Comparison of ENCODE assay signal across 7 cellular contexts in genomic region chr4:128565565-128566186, GRCh38.
A peak's percentile ranks its signal among the peaks of the same experiment; 100 is the strongest.
DNase-seq lines count a peak whose midpoint lies in the region; ATAC-seq, FAIRE-seq and TF ChIP-seq lines count a peak whose summit lies in the region.

No MANE protein-coding gene starts in this region.

- H3K4me1 Mint-ChIP-seq in H9, result peaks cover 36 to 46% of the 10 kb centered on the region in 2 experiments

- H4K5ac ChIP-seq in H9 (ENCODE audit: insufficient read length, low read depth, low read length), result no peak overlapping the region

- no peak overlapping the region; a peak in 1 of 7 replicates for H3K27ac Mint-ChIP-seq in H9

- H3K9me3 ChIP-seq in H9 (ENCODE audit: control insufficient read depth, low read depth, low read length), result no peaks in the 10 kb centered on the region
- H3K9me3 ChIP-seq in Panc1 (ENCODE audit: control insufficient read depth, insufficient read depth, low read depth, low read length), result no peaks in the 10 kb centered on the region
- H3K9me3 ChIP-seq in fibroblast of lung (ENCODE audit: control insufficient read depth, insufficient read depth, low read depth, low read length), result no peaks in the 10 kb centered on the region
- no peaks in the 10 kb centered on the region for H3K9me3 ChIP-seq in pancreas

- H3K4me3 Mint-ChIP-seq in H9, result no peak overlapping the region

- H3K27ac ChIP-seq in H9 (ENCODE audit: insufficient read length, low read depth, low read length) (no peak overlapping the region), Panc1 (ENCODE audit: low read length) (no peak overlapping the region), fibroblast of lung (ENCODE audit: insufficient read depth, low read length) (no peak overlapping the region), pancreas (no peak overlapping the region)

- H2AFZ ChIP-seq in H9 (ENCODE audit: low read length), result no peak overlapping the region
- no peak overlapping the region for H2AFZ ChIP-seq in fibroblast of lung (ENCODE audit: low read length)

- H4K91ac ChIP-seq in H9 (ENCODE audit: insufficient read length, low read depth, low read length), result no peak overlapping the region

- H2BK20ac ChIP-seq in H9 (ENCODE audit: low read depth, low read length, poor library complexity, severe bottlenecking), result no peak overlapping the region

- H3K36me3 ChIP-seq in Panc1 (ENCODE audit: control insufficient read depth, insufficient read depth, low read length) (no peaks in the 10 kb centered on the region), fibroblast of lung (ENCODE audit: control insufficient read depth, insufficient read depth, low read length) (no peaks in the 10 kb centered on the region), pancreas (no peaks in the 10 kb centered on the region)

- H4K20me1 ChIP-seq in H9 (ENCODE audit: control insufficient read depth, insufficient read depth, insufficient read length) (no peaks in the 10 kb centered on the region), fibroblast of lung (ENCODE audit: control insufficient read depth, extremely low read depth, insufficient read depth, low read length) (no peaks in the 10 kb centered on the region)

- no CpG with 5 or more reads among the region's 4 CpGs for WGBS in H9 (ENCODE audit: extremely low coverage, insufficient read length, low lambda C conversion rate)
- WGBS in pancreas, 2 donors, result 33 to 44% methylated on average over 4 of the region's 4 CpGs

- H3K23ac ChIP-seq in H9 (ENCODE audit: insufficient read length, low read depth, low read length), result no peak overlapping the region

- H3K79me2 ChIP-seq in H9 (ENCODE audit: insufficient read depth, low read length), result no peaks in the 10 kb centered on the region
- no peaks in the 10 kb centered on the region for H3K79me2 ChIP-seq in fibroblast of lung (ENCODE audit: control insufficient read depth, insufficient read depth, low read length)

- no peak overlapping the region for H4K8ac ChIP-seq in H9 (replicated peaks; ENCODE audit: insufficient read length, low read depth, low read length)

- intact Hi-C loops in Panc1 (cut with micrococcal nuclease; ENCODE audit: unreplicated experiment) (loop anchor here (5.0 kb wide), 1 partner anchor 247 kb away; no protein-coding TSS in a partner anchor), pancreas (cut with DNase I) (loop anchor here in 2 of 3 donors (10.0 kb wide), 3 partner anchors 111 to 299 kb away; partner anchors contain the start of gene JADE1 (in 1 of the 2))

- H3K9ac ChIP-seq in H9 (ENCODE audit: extremely low read depth, insufficient read length, low read length) (no peak overlapping the region), fibroblast of lung (ENCODE audit: insufficient read depth, low read length) (no peak overlapping the region)

- no peak overlapping the region for H3K14ac ChIP-seq in H9 (ENCODE audit: insufficient read depth, low read length)

- TF ChIP-seq CTCF in H9 (conservative IDR thresholded peaks at IDR 0.05) (peak; percentile 84), Panc1 (IDR thresholded peaks at IDR 0.05) (peak; percentile 79), fibroblast of lung (conservative IDR thresholded peaks at IDR 0.05 in 1 of 2, IDR thresholded peaks at IDR 0.05 in 1 of 2; ENCODE audit: low read depth in 1 of 2, low read length in 2 of 2) (peak; percentile 40 to 51), pancreas (IDR thresholded peaks at IDR 0.05) (peak in 3 of 4 donors; percentile 50 to 62 (median 58))

- peak; percentile 40 for DNase-seq in EH (ENCODE audit: low read depth)
- peak; percentile 83 for DNase-seq in H9
- DNase-seq in Panc1 (ENCODE audit: low read depth, low spot score), result no peak
- peak in 1 of 2 donors; percentile 55 for DNase-seq in fibroblast of lung (ENCODE audit: low read depth in 2 of 2)
- DNase-seq in pancreas, result peak; percentile 54 to 75 (median 63)

- H3K27me3 Mint-ChIP-seq in H9 (ENCODE audit: low read depth), result no peaks in the 10 kb centered on the region

- ATAC-seq in Panc1 (peak; percentile 88), pancreas (peak; percentile 75 to 92 (median 88)), GM18873 (IDR thresholded peaks at IDR 0.05; ENCODE audit: low FRiP score, unreplicated experiment) (no peak), HG02973 (IDR thresholded peaks at IDR 0.05; ENCODE audit: unreplicated experiment) (no peak)

- BruUV-seq in Panc1 (replicated peaks; lab: Mats Ljungman, UMichigan), result no TSS peak

- H2BK12ac ChIP-seq in H9 (ENCODE audit: insufficient read length, low read depth, low read length), result no peak overlapping the region

- no peak overlapping the region for H3K18ac ChIP-seq in H9 (ENCODE audit: insufficient read length, low read depth, low read length)

- FAIRE-seq in pancreas (lab: Jason Lieb, UNC), result no peak

- H3K4ac ChIP-seq in H9 (ENCODE audit: low read depth, low read length), result no peak overlapping the region

- H2BK5ac ChIP-seq in H9 (ENCODE audit: insufficient read length, low read length), result no peak overlapping the region

- no peak overlapping the region for H3K4me2 ChIP-seq in H9 (ENCODE audit: insufficient read depth, insufficient read length, low read length)
- no peak overlapping the region for H3K4me2 ChIP-seq in fibroblast of lung (ENCODE audit: extremely low read depth, insufficient read depth, low read length)

- H2AK5ac ChIP-seq in H9 (ENCODE audit: insufficient read length, low read length), result no peak overlapping the region

- H3K36me3 Mint-ChIP-seq in H9 (ENCODE audit: insufficient read depth in 1 of 3, low read depth in 3 of 3), result no peaks in the 10 kb centered on the region

- H3K4me1 ChIP-seq in H9 (ENCODE audit: insufficient read depth, low read length), result peaks cover 7% of the 10 kb centered on the region; the same call in 1 of the 2 replicates
- no peaks in the 10 kb centered on the region for H3K4me1 ChIP-seq in Panc1 (ENCODE audit: control insufficient read depth, insufficient read depth, low read length)
- H3K4me1 ChIP-seq in fibroblast of lung (ENCODE audit: control insufficient read depth, extremely low read depth, insufficient read depth, low read length), result peaks cover 21% of the 10 kb centered on the region
- peaks cover 9 to 17% (median 11%) of the 10 kb centered on the region in 3 donors for H3K4me1 ChIP-seq in pancreas

- H3K4me3 ChIP-seq in Panc1 (ENCODE audit: low read depth in 2 of 2, low read length in 2 of 2), result no peak overlapping the region
- no peak overlapping the region for H3K4me3 ChIP-seq in fibroblast of lung (replicated peaks in 1 of 4; ENCODE audit: control extremely low read depth in 1 of 4, insufficient read depth in 1 of 4, low read depth in 3 of 4, low read length in 4 of 4)
- no peak overlapping the region for H3K4me3 ChIP-seq in pancreas

- no peak overlapping the region for H2BK120ac ChIP-seq in H9 (ENCODE audit: low read depth, low read length, poor library complexity, severe bottlenecking)

- H3K9me3 Mint-ChIP-seq in H9, result no peaks in the 10 kb centered on the region

- H3K79me1 ChIP-seq in H9 (ENCODE audit: insufficient read depth, low read depth, low read length, poor library complexity, severe bottlenecking), result no peaks in the 10 kb centered on the region

- no peaks in the 10 kb centered on the region for H3K27me3 ChIP-seq in H9 (ENCODE audit: insufficient read depth, low read length)
- H3K27me3 ChIP-seq in Panc1 (ENCODE audit: control insufficient read depth, insufficient read depth, low read length), result no peaks in the 10 kb centered on the region
- no peaks in the 10 kb centered on the region for H3K27me3 ChIP-seq in fibroblast of lung (ENCODE audit: control insufficient read depth, insufficient read depth, low read length)
- H3K27me3 ChIP-seq in pancreas, result no peaks in the 10 kb centered on the region

- CTCF ChIA-PET in Panc1 (lab: Charles Lee), result no interaction called here

- H2BK15ac ChIP-seq in H9 (ENCODE audit: low read depth, low read length), result no peak overlapping the region

- POLR2A ChIA-PET in Panc1 (lab: Charles Lee), result no interaction called here

- H3K56ac ChIP-seq in H9 (ENCODE audit: insufficient read length, low read depth, low read length), result no peak overlapping the region

- in situ Hi-C loops in Panc1 (cut with HindIII; ENCODE audit: low pct_unique_long_range_greater_than_20kb, low sequenced_read_pairs), result no loop called here

- no peak overlapping the region for H3T11ph ChIP-seq in H9 (ENCODE audit: low read length)

- H3K23me2 ChIP-seq in H9 (ENCODE audit: insufficient read length, low read depth, low read length, poor library complexity, severe bottlenecking), result no peaks in the 10 kb centered on the region

Comparison
In these comparisons a context has a peak if more than half of its experiments do, and no peak if none do; other contexts are left out.
1. ATAC-seq: peak in Panc1 (single experiment) and pancreas (4 of 4); none in GM18873 (single experiment) and HG02973 (single experiment).
2. Peak in every context shown above with its lines, with median percentiles within 50 percentile points of each other: CTCF ChIP-seq.